In the genomic region with DNA sequence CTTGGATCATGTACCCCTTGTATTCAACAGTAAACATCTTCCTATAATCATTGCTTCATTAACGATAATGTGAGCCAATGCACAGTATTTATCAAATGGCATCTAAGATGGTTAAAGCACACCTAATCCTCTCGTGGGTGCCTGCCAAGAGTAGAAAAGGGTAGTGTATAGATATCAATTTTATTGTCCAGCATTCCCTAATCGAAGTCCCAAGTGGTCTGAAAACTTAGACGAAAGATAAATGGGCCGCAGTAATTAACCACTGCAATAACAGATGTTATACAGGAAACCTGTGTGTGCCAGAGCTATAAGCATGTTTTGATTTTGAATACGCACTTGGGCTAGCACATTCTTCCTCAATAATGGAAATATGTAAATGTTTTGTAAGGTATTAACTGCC, we compare ENCODE assay signal across 8 cellular contexts. TPM values are rescaled to one million over a fixed set of nuclear protein-coding genes. Genes with fewer than 3 reads are reported as not detected.
DNase-seq lines count a peak whose midpoint lies in the region; ATAC-seq and TF ChIP-seq lines count a peak whose summit lies in the region.

No MANE protein-coding gene starts in this region.

- H3K36me3 ChIP-seq in brain microvascular endothelial cell (replicated peaks), result no peaks in the 10 kb centered on the region
- no peaks in the 10 kb centered on the region for H3K36me3 ChIP-seq in mucosa of stomach (ENCODE audit: control insufficient read depth, insufficient read depth, low read length)

- no peaks in the 10 kb centered on the region for H3K9me3 ChIP-seq in mucosa of stomach (ENCODE audit: control insufficient read depth, low read length)

- peaks cover 28% of the 10 kb centered on the region for H3K4me1 ChIP-seq in mucosa of stomach (ENCODE audit: control insufficient read depth, insufficient read depth, low read length)

- H3K36me3 Mint-ChIP-seq in activated T-cell treated with anti-CD3 and anti-CD28 coated beads, Interleukin-2, amount 50 U/mL, for 24 hours (ENCODE audit: low read depth), result peaks cover 15% of the 10 kb centered on the region
- peaks cover 3% of the 10 kb centered on the region for H3K36me3 Mint-ChIP-seq in type B pancreatic cell

- peak overlapping the region; percentile 93 for H3K9ac ChIP-seq in mucosa of stomach (ENCODE audit: low read length)

- in situ Hi-C loops in brain microvascular endothelial cell (cut with HindIII; ENCODE audit: low pct_ligation_motif_present, low sequenced_read_pairs), result loop anchor here (25.0 kb wide), 1 partner anchor 141 kb away; no protein-coding TSS in a partner anchor

- peaks cover 42% of the 10 kb centered on the region for H3K4me1 Mint-ChIP-seq in activated T-cell treated with anti-CD3 and anti-CD28 coated beads, Interleukin-2, amount 50 U/mL, for 24 hours (ENCODE audit: low read depth)
- peaks cover 25% of the 10 kb centered on the region for H3K4me1 Mint-ChIP-seq in type B pancreatic cell (ENCODE audit: unreplicated experiment)

- H3K27me3 ChIP-seq in brain microvascular endothelial cell (replicated peaks) (no peaks in the 10 kb centered on the region), mucosa of stomach (ENCODE audit: control insufficient read depth, insufficient read depth, low read length) (no peaks in the 10 kb centered on the region)

- H3K27me3 Mint-ChIP-seq in activated T-cell treated with anti-CD3 and anti-CD28 coated beads, Interleukin-2, amount 50 U/mL, for 24 hours, result no peaks in the 10 kb centered on the region
- H3K27me3 Mint-ChIP-seq in type B pancreatic cell, result no peaks in the 10 kb centered on the region

- H3K27ac Mint-ChIP-seq in activated T-cell treated with anti-CD3 and anti-CD28 coated beads, Interleukin-2, amount 50 U/mL, for 24 hours, result no peak overlapping the region
- peak overlapping the region; percentile 97 for H3K27ac Mint-ChIP-seq in type B pancreatic cell

- ATAC-seq in HG03135 (IDR thresholded peaks at IDR 0.05; ENCODE audit: unreplicated experiment) (no peak), HG02970 (IDR thresholded peaks at IDR 0.05; ENCODE audit: low FRiP score, unreplicated experiment) (no peak)

- DNase-seq in activated T-cell treated with anti-CD3 and anti-CD28 coated beads, Interleukin-2, amount 50 U/mL, for 24 hours, result no peak
- no peak for DNase-seq in activated T-cell treated with anti-CD3 and anti-CD28 coated beads for 4 hours
- no peak for DNase-seq in brain microvascular endothelial cell
- no peak for DNase-seq in type B pancreatic cell (ENCODE audit: extremely low spot score, unreplicated experiment)
- no peak for DNase-seq in GM10266 (ENCODE audit: extremely low spot score)

- TF ChIP-seq CTCF in brain microvascular endothelial cell (IDR thresholded peaks at IDR 0.05; ENCODE audit: low read depth, low read length, missing control alignments), result no peak
- TF ChIP-seq CTCF in type B pancreatic cell (conservative IDR thresholded peaks at IDR 0.05), result no peak
- no peak for TF ChIP-seq CTCF in GM10266 (IDR thresholded peaks at IDR 0.05; ENCODE audit: control insufficient read depth, insufficient read depth, low read depth, missing control alignments)

- H3K27ac ChIP-seq in brain microvascular endothelial cell, result peak overlapping the region; percentile 6

- H3K4me3 Mint-ChIP-seq in activated T-cell treated with anti-CD3 and anti-CD28 coated beads, Interleukin-2, amount 50 U/mL, for 24 hours, result peak overlapping the region; percentile 83
- H3K4me3 Mint-ChIP-seq in type B pancreatic cell, result peak overlapping the region; percentile 98

- H3K9me3 Mint-ChIP-seq in activated T-cell treated with anti-CD3 and anti-CD28 coated beads, Interleukin-2, amount 50 U/mL, for 24 hours, result no peaks in the 10 kb centered on the region
- H3K9me3 Mint-ChIP-seq in type B pancreatic cell, result no peaks in the 10 kb centered on the region

- H3K4me3 ChIP-seq in brain microvascular endothelial cell (ENCODE audit: low read depth, low read length), result no peak overlapping the region
- peak overlapping the region; percentile 60 for H3K4me3 ChIP-seq in mucosa of stomach (ENCODE audit: low read length)

RNA-seq across cellular contexts. Expression of a gene that starts 0.6 kb away (rescaled TPM):
- total RNA-seq in type B pancreatic cell (ENCODE audit: low replicate concordance), result 43.7 and 81.7 TPM in 2 replicates
